ENCODE assay signal across 8 cellular contexts in genomic region chr11:34105957-34106504, GRCh38. TPM values are rescaled to one million over a fixed set of nuclear protein-coding genes. Genes with fewer than 3 reads are reported as not detected.
DNase-seq lines count a peak whose midpoint lies in the region; ATAC-seq and TF ChIP-seq lines count a peak whose summit lies in the region.

No MANE protein-coding gene starts in this region.

- no peaks in the 10 kb centered on the region for H3K9me3 ChIP-seq in right cardiac atrium (ENCODE audit: control insufficient read depth, low read length)

- H3K27me3 ChIP-seq in right cardiac atrium (ENCODE audit: control insufficient read depth, insufficient read depth): no peaks in the 10 kb centered on the region

- peak overlapping the region; percentile 100 for H3K4me3 Mint-ChIP-seq in stimulated activated naive CD8-positive, alpha-beta T cell treated with anti-CD3 and anti-CD28 coated beads, Interleukin-15, Interleukin-2, amounts not matched to agents 100 ng/mL and 50 ng/mL, for 24 hours
- peak overlapping the region; percentile 94 for H3K4me3 Mint-ChIP-seq in WTC11

- H3K4me1 Mint-ChIP-seq in stimulated activated naive CD8-positive, alpha-beta T cell treated with anti-CD3 and anti-CD28 coated beads, Interleukin-15, Interleukin-2, amounts not matched to agents 100 ng/mL and 50 ng/mL, for 24 hours (ENCODE audit: low read depth): peaks cover 52% of the 10 kb centered on the region
- H3K4me1 Mint-ChIP-seq in WTC11: peaks cover 18% of the 10 kb centered on the region

- WGBS in right cardiac atrium: 2% methylated on average over 17 of the region's 17 CpGs

- intact Hi-C loops in right cardiac atrium (cut with DNase I): loop anchor here in 2 of 4 donors (2.0 to 10.0 kb wide), 2 partner anchors 51 to 53 kb away; partner anchors contain the start of gene CAPRIN1 (in 1 of the 2)

- peak overlapping the region; percentile 21 for H3K27ac ChIP-seq in right cardiac atrium (ENCODE audit: low read length)
- H3K27ac ChIP-seq in skin epidermis: peak overlapping the region; percentile 21 to 97 (median 93)

- peaks cover 57% of the 10 kb centered on the region for H3K36me3 Mint-ChIP-seq in stimulated activated naive CD8-positive, alpha-beta T cell treated with anti-CD3 and anti-CD28 coated beads, Interleukin-15, Interleukin-2, amounts not matched to agents 100 ng/mL and 50 ng/mL, for 24 hours (ENCODE audit: low read depth)
- H3K36me3 Mint-ChIP-seq in WTC11: peaks cover 26% of the 10 kb centered on the region

- peak overlapping the region; percentile 98 for H3K27ac Mint-ChIP-seq in stimulated activated naive CD8-positive, alpha-beta T cell treated with anti-CD3 and anti-CD28 coated beads, Interleukin-15, Interleukin-2, amounts not matched to agents 100 ng/mL and 50 ng/mL, for 24 hours
- peak overlapping the region; percentile 99 for H3K27ac Mint-ChIP-seq in WTC11

- H3K9me3 Mint-ChIP-seq in stimulated activated naive CD8-positive, alpha-beta T cell treated with anti-CD3 and anti-CD28 coated beads, Interleukin-15, Interleukin-2, amounts not matched to agents 100 ng/mL and 50 ng/mL, for 24 hours: no peaks in the 10 kb centered on the region
- no peaks in the 10 kb centered on the region for H3K9me3 Mint-ChIP-seq in WTC11

- H3K4me3 ChIP-seq in right cardiac atrium (ENCODE audit: low read length) (peak overlapping the region; percentile 50), skin epidermis (peak overlapping the region; percentile 51 to 91 (median 78))

- no peaks in the 10 kb centered on the region for H3K4me1 ChIP-seq in right cardiac atrium (ENCODE audit: control insufficient read depth, insufficient read depth, low read length)

- no peak for TF ChIP-seq CTCF in WTC11 (IDR thresholded peaks at IDR 0.05)

- no peak for DNase-seq in stimulated activated naive CD8-positive, alpha-beta T cell treated with anti-CD3 and anti-CD28 coated beads, Interleukin-15, Interleukin-2, amounts not matched to agents 100 U/mL and 50 U/mL, for 24 hours
- DNase-seq in WTC11 (ENCODE audit: low spot score) (no peak), right cardiac atrium (no peak), retina (no peak), HEK293T (ENCODE audit: extremely low spot score) (no peak), SHP77 (lab: John Stamatoyannopoulos, UW) (no peak)

- no peaks in the 10 kb centered on the region for H3K27me3 Mint-ChIP-seq in stimulated activated naive CD8-positive, alpha-beta T cell treated with anti-CD3 and anti-CD28 coated beads, Interleukin-15, Interleukin-2, amounts not matched to agents 100 ng/mL and 50 ng/mL, for 24 hours
- no peaks in the 10 kb centered on the region for H3K27me3 Mint-ChIP-seq in WTC11 (ENCODE audit: low read depth)

- POLR2A ChIA-PET in WTC11 (lab: Charles Lee) (interaction anchor here (0.6 to 1.1 kb wide), 5 partner anchors 13 to 157 kb away, joined by 3 to 7 read pairs (median 3); partner anchors contain the start of gene CAPRIN1), HEK293T (lab: Yijun Ruan, JAX) (interaction anchor here (0.6 to 1.6 kb wide), 14 partner anchors 10 to 242 kb away, joined by 3 to 14 read pairs (median 4); partner anchors contain the start of gene CAPRIN1)

- no peak for ATAC-seq in stimulated activated naive CD8-positive, alpha-beta T cell treated with anti-CD3 and anti-CD28 coated beads, Interleukin-15, Interleukin-2, amounts not matched to agents 100 U/mL and 50 U/mL, for 24 hours
- ATAC-seq in WTC11 (no peak), right cardiac atrium (no peak)

- CTCF ChIA-PET in WTC11 (lab: Charles Lee) (interaction anchor here (0.7 to 1.1 kb wide), 4 partner anchors 69 to 252 kb away, joined by 3 read pairs; partner anchors contain the start of gene ABTB2), HEK293T (lab: Yijun Ruan, JAX) (interaction anchor here (0.9 kb wide), 1 partner anchor 364 kb away, joined by 4 read pairs; no protein-coding TSS in a partner anchor)

TF ChIP-seq in WTC11, 78 proteins besides CTCF, POLR2A, EP300 and RAD21:
- TF ChIP-seq NR2C2 (CRISPR knock-in tag; IDR thresholded peaks at IDR 0.05) (no peak), SMAD4 (CRISPR knock-in tag; IDR thresholded peaks at IDR 0.05) (0 out of 2 replicates have a peak, but pooled peaks have one; percentile 43)

TF ChIP-seq in HEK293T, 16 proteins besides CTCF, POLR2A, EP300 and RAD21:
- TF ChIP-seq TARDBP (IDR thresholded peaks at IDR 0.05) (no peak), SUZ12 (IDR thresholded peaks at IDR 0.05) (no peak), ELF4 (IDR thresholded peaks at IDR 0.05) (no peak), PKNOX1 (IDR thresholded peaks at IDR 0.05) (no peak), FOXK2 (IDR thresholded peaks at IDR 0.05) (no peak), ARNT (IDR thresholded peaks at IDR 0.05) (no peak), NFRKB (IDR thresholded peaks at IDR 0.05) (no peak), FOXA1 (IDR thresholded peaks at IDR 0.05) (no peak), SP1 (IDR thresholded peaks at IDR 0.05) (no peak), FOXM1 (IDR thresholded peaks at IDR 0.05; ENCODE audit: borderline replicate concordance) (no peak)

RNA-seq across cellular contexts. Expression of gene NAT10, which starts 0.6 kb away (rescaled TPM):
- 70.8 to 75.5 TPM (median 74.7 TPM) in 3 replicates for total RNA-seq in WTC11 (2021)
- total RNA-seq in right cardiac atrium: 10 to 100 TPM; 21.2 to 24.7 (median 21.8) TPM
- 11.9 TPM for polyA plus RNA-seq in right cardiac atrium

RNA-seq across cellular contexts. Expression of gene CAPRIN1, which starts 54.5 kb away (rescaled TPM):
- total RNA-seq in WTC11 (2021) (282 to 288 TPM (median 288 TPM) in 3 replicates), right cardiac atrium (100 to 1,000 TPM; 111 to 123 (median 116) TPM)
- 54.5 TPM for polyA plus RNA-seq in right cardiac atrium
